Comparison of ENCODE assay signal across 11 cellular contexts in genomic region chr4:4866124-4866832, GRCh38. TPM values are rescaled to one million over a fixed set of nuclear protein-coding genes. Genes with fewer than 3 reads are reported as not detected.
A peak's percentile ranks its signal among the peaks of the same experiment; 100 is the strongest.
DNase-seq lines count a peak whose midpoint lies in the region; ATAC-seq and TF ChIP-seq lines count a peak whose summit lies in the region.
"Had no signal": no experiment of that assay in that cellular context is flagged by ENCODE, and none has a peak within 500 bp of the region (broad histone marks: within the 10 kb centered on the region; RNA-seq: fewer than 3 reads in every experiment).

No MANE protein-coding gene starts in this region.

- CTCF ChIA-PET in activated CD8-positive, alpha-beta T cell treated with anti-CD3 and anti-CD28 coated beads for 36 hours (lab: Charles Lee), result no interaction called here

- DNase-seq in activated T-cell treated with anti-CD3 and anti-CD28 coated beads, Interleukin-2, amount 50 U/mL, for 4 hours, result no peak
- DNase-seq in activated T-cell treated with anti-CD3 and anti-CD28 coated beads for 4 hours (no peak), islet precursor cell (peak; percentile 88), suprapubic skin (ENCODE audit: low spot score in 2 of 2) (no peak), middle frontal gyrus (ENCODE audit: extremely low spot score, low spot score) (no peak)
- DNase-seq in activated CD8-positive, alpha-beta T cell treated with anti-CD3 and anti-CD28 coated beads for 36 hours, result no peak
- no peak for DNase-seq in effector memory CD4-positive, alpha-beta T cell
- DNase-seq: brain microvascular endothelial cell, transverse colon had no signal

- peaks cover 57% of the 10 kb centered on the region for H3K4me1 ChIP-seq in suprapubic skin
- peaks cover 7% of the 10 kb centered on the region for H3K4me1 ChIP-seq in effector memory CD4-positive, alpha-beta T cell (ENCODE audit: control insufficient read depth, insufficient read depth, low read length, poor library complexity, severe bottlenecking)

- no peak overlapping the region for H3K27ac ChIP-seq in suprapubic skin
- H3K27ac ChIP-seq in effector memory CD4-positive, alpha-beta T cell (ENCODE audit: insufficient read depth, low read length, poor library complexity, severe bottlenecking), result no peak overlapping the region
- H3K27ac ChIP-seq: brain microvascular endothelial cell, neutrophil, transverse colon had no signal

- 12% methylated on average over 35 of the region's 40 CpGs for WGBS in suprapubic skin

- peak overlapping the region; percentile 43 for H3K4me3 ChIP-seq in suprapubic skin
- no peak overlapping the region for H3K4me3 ChIP-seq in effector memory CD4-positive, alpha-beta T cell (ENCODE audit: insufficient read depth, low read depth, low read length, poor library complexity, severe bottlenecking)

- peaks cover 81% of the 10 kb centered on the region for H3K27me3 Mint-ChIP-seq in activated T-cell treated with anti-CD3 and anti-CD28 coated beads, Interleukin-2, amount 50 U/mL, for 4 hours (ENCODE audit: low read depth)
- peaks cover 74% of the 10 kb centered on the region for H3K27me3 Mint-ChIP-seq in activated CD8-positive, alpha-beta T cell treated with anti-CD3 and anti-CD28 coated beads for 36 hours

- TF ChIP-seq CTCF in activated CD8-positive, alpha-beta T cell treated with anti-CD3 and anti-CD28 coated beads for 36 hours (IDR thresholded peaks at IDR 0.05), result no peak
- no peak for TF ChIP-seq CTCF in suprapubic skin (IDR thresholded peaks at IDR 0.05)

- no peak overlapping the region for H3K27ac Mint-ChIP-seq in activated CD8-positive, alpha-beta T cell treated with anti-CD3 and anti-CD28 coated beads for 36 hours

- TF ChIP-seq POLR2A in suprapubic skin (IDR thresholded peaks at IDR 0.05), result no peak

- intact Hi-C loops in activated CD8-positive, alpha-beta T cell treated with anti-CD3 and anti-CD28 coated beads for 36 hours (cut with micrococcal nuclease), result no loop called here

- H3K36me3 ChIP-seq in suprapubic skin, result peaks cover 8% of the 10 kb centered on the region
- H3K36me3 ChIP-seq in effector memory CD4-positive, alpha-beta T cell (ENCODE audit: control insufficient read depth, insufficient read depth, low read length), result no peaks in the 10 kb centered on the region
- H3K36me3 ChIP-seq: neutrophil, transverse colon had no signal

- TF ChIP-seq EP300 in suprapubic skin (IDR thresholded peaks at IDR 0.05), result no peak

- POLR2A ChIA-PET in activated CD8-positive, alpha-beta T cell treated with anti-CD3 and anti-CD28 coated beads for 36 hours (lab: Charles Lee), result interaction anchor here (1.0 kb wide), 1 partner anchor 11 kb away, joined by 5 read pairs; no protein-coding TSS in a partner anchor

- peaks cover 19% of the 10 kb centered on the region for H3K4me1 Mint-ChIP-seq in activated T-cell treated with anti-CD3 and anti-CD28 coated beads, Interleukin-2, amount 50 U/mL, for 4 hours (ENCODE audit: low read depth)
- H3K4me1 Mint-ChIP-seq in activated CD8-positive, alpha-beta T cell treated with anti-CD3 and anti-CD28 coated beads for 36 hours (ENCODE audit: low read depth), result peaks cover 20% of the 10 kb centered on the region

- no peaks in the 10 kb centered on the region for H3K9me3 ChIP-seq in suprapubic skin
- no peaks in the 10 kb centered on the region for H3K9me3 ChIP-seq in effector memory CD4-positive, alpha-beta T cell (ENCODE audit: control insufficient read depth, low read length)
- H3K9me3 ChIP-seq: neutrophil, transverse colon had no signal

- no peaks in the 10 kb centered on the region for H3K36me3 Mint-ChIP-seq in activated T-cell treated with anti-CD3 and anti-CD28 coated beads, Interleukin-2, amount 50 U/mL, for 4 hours (ENCODE audit: insufficient read depth)
- no peaks in the 10 kb centered on the region for H3K36me3 Mint-ChIP-seq in activated CD8-positive, alpha-beta T cell treated with anti-CD3 and anti-CD28 coated beads for 36 hours (ENCODE audit: low read depth)

- H3K4me3 Mint-ChIP-seq in activated T-cell treated with anti-CD3 and anti-CD28 coated beads, Interleukin-2, amount 50 U/mL, for 4 hours, result peak overlapping the region; percentile 29
- peak overlapping the region; percentile 31 for H3K4me3 Mint-ChIP-seq in activated CD8-positive, alpha-beta T cell treated with anti-CD3 and anti-CD28 coated beads for 36 hours

- no peak for ATAC-seq in activated T-cell treated with anti-CD3 and anti-CD28 coated beads, Interleukin-2, amount 50 U/mL, for 4 hours
- no peak for ATAC-seq in activated CD8-positive, alpha-beta T cell treated with anti-CD3 and anti-CD28 coated beads for 36 hours
- no peak for ATAC-seq in GM21825 (IDR thresholded peaks at IDR 0.05; ENCODE audit: unreplicated experiment)

- peaks cover 98% of the 10 kb centered on the region for H3K27me3 ChIP-seq in suprapubic skin
- peaks cover 79% of the 10 kb centered on the region for H3K27me3 ChIP-seq in effector memory CD4-positive, alpha-beta T cell (replicated peaks; ENCODE audit: control insufficient read depth, insufficient read depth, low read length, poor library complexity, severe bottlenecking)

- no peaks in the 10 kb centered on the region for H3K9me3 Mint-ChIP-seq in activated T-cell treated with anti-CD3 and anti-CD28 coated beads, Interleukin-2, amount 50 U/mL, for 4 hours
- H3K9me3 Mint-ChIP-seq in activated CD8-positive, alpha-beta T cell treated with anti-CD3 and anti-CD28 coated beads for 36 hours, result no peaks in the 10 kb centered on the region

RNA-seq across cellular contexts. Expression of gene MSX1, which starts 6.8 kb away (rescaled TPM):
- total RNA-seq in activated T-cell treated with anti-CD3 and anti-CD28 coated beads, Interleukin-2, amount 50 U/mL, for 4 hours, result under 1 TPM in 1 of 3 donors, not detected in 2; 0.14 TPM
- under 1 TPM; 0.16 to 0.61 TPM for total RNA-seq in activated CD8-positive, alpha-beta T cell treated with anti-CD3 and anti-CD28 coated beads for 36 hours
- total RNA-seq in suprapubic skin, result 1 to 10 TPM; 2.0 to 7.2 (median 4.9) TPM
